7 cellular contexts compared by ENCODE assay signal in genomic region chr11:67877311-67877710, GRCh38.
DNase-seq lines count a peak whose midpoint lies in the region; TF ChIP-seq lines count a peak whose summit lies in the region.
"Not testable (repeated sequence)": the region's sequence is repeated elsewhere in the genome, so short reads cannot be mapped to it uniquely, and the experiment has no call there.

No MANE protein-coding gene starts in this region.

- not testable (repeated sequence) for H4K20me1 ChIP-seq in BLaER1; MM.1S (ENCODE audit: insufficient read depth, low read length)

- not testable (repeated sequence) for TF ChIP-seq CTCF in MM.1S (IDR thresholded peaks at IDR 0.05; ENCODE audit: low read length)

- not testable (repeated sequence) for H3K27ac ChIP-seq in BLaER1
- H3K27ac ChIP-seq in MM.1S (ENCODE audit: low read length) = peak overlapping the region; percentile 16; the same call in 1 of the 2 replicates

- not testable (repeated sequence) for H2AFZ ChIP-seq in MM.1S (ENCODE audit: low read length)

- H3K9me2 ChIP-seq in MM.1S (replicated peaks; ENCODE audit: insufficient read depth, low read length) = not testable (repeated sequence)

- H3K27me3 Mint-ChIP-seq in activated T-cell treated with anti-CD3 and anti-CD28 coated beads, Interleukin-2, amount 50 U/mL, for 24 hours; activated T-helper 2 cell treated with anti-CD3 and anti-CD28 coated beads, Interferon-gamma antibody, Interleukin-2, Interleukin-4, amounts not matched to agents 10 μg/mL and 5 μg/mL and 100 μg/mL, durations not matched to agents 14 hours and 24 hours and 36 hours (ENCODE audit: low read depth); activated naive CD8-positive, alpha-beta T cell treated with anti-CD3 and anti-CD28 coated beads for 36 hours: not testable (repeated sequence)

- intact Hi-C loops in activated T-helper 2 cell treated with anti-CD3 and anti-CD28 coated beads, Interferon-gamma antibody, Interleukin-2, Interleukin-4, amounts not matched to agents 10 μg/mL and 5 μg/mL and 100 μg/mL, durations not matched to agents 14 hours and 24 hours and 36 hours (cut with micrococcal nuclease) = not testable (repeated sequence)

- peaks cover 27% of the 10 kb centered on the region for H3K4me1 Mint-ChIP-seq in activated T-cell treated with anti-CD3 and anti-CD28 coated beads, Interleukin-2, amount 50 U/mL, for 24 hours (ENCODE audit: low read depth)
- not testable (repeated sequence) for H3K4me1 Mint-ChIP-seq in activated T-helper 2 cell treated with anti-CD3 and anti-CD28 coated beads, Interferon-gamma antibody, Interleukin-2, Interleukin-4, amounts not matched to agents 10 μg/mL and 5 μg/mL and 100 μg/mL, durations not matched to agents 14 hours and 24 hours and 36 hours (ENCODE audit: low read depth); activated naive CD8-positive, alpha-beta T cell treated with anti-CD3 and anti-CD28 coated beads for 36 hours

- not testable (repeated sequence) for H3K36me3 Mint-ChIP-seq in activated T-cell treated with anti-CD3 and anti-CD28 coated beads, Interleukin-2, amount 50 U/mL, for 24 hours (ENCODE audit: low read depth); activated T-helper 2 cell treated with anti-CD3 and anti-CD28 coated beads, Interferon-gamma antibody, Interleukin-2, Interleukin-4, amounts not matched to agents 10 μg/mL and 5 μg/mL and 100 μg/mL, durations not matched to agents 14 hours and 24 hours and 36 hours (ENCODE audit: low read depth); activated naive CD8-positive, alpha-beta T cell treated with anti-CD3 and anti-CD28 coated beads for 36 hours

- not testable (repeated sequence) for H3K4me3 Mint-ChIP-seq in activated T-cell treated with anti-CD3 and anti-CD28 coated beads, Interleukin-2, amount 50 U/mL, for 24 hours; activated T-helper 2 cell treated with anti-CD3 and anti-CD28 coated beads, Interferon-gamma antibody, Interleukin-2, Interleukin-4, amounts not matched to agents 10 μg/mL and 5 μg/mL and 100 μg/mL, durations not matched to agents 14 hours and 24 hours and 36 hours (ENCODE audit: low read depth); activated naive CD8-positive, alpha-beta T cell treated with anti-CD3 and anti-CD28 coated beads for 36 hours

- not testable (repeated sequence) for H3K36me3 ChIP-seq in BLaER1; MM.1S (replicated peaks; ENCODE audit: insufficient read depth, low read length)

- H3K9ac ChIP-seq in BLaER1; MM.1S (ENCODE audit: low read length): not testable (repeated sequence)

- not testable (repeated sequence) for DNase-seq in MM.1S; activated T-cell treated with anti-CD3 and anti-CD28 coated beads, Interleukin-2, amount 50 U/mL, for 24 hours; activated T-helper 2 cell treated with anti-CD3 and anti-CD28 coated beads, Interferon-gamma antibody, Interleukin-2, Interleukin-4, amounts not matched to agents 10 μg/mL and 5 μg/mL and 100 μg/mL, durations not matched to agents 14 hours and 24 hours and 36 hours (ENCODE audit: low spot score)
- DNase-seq in activated CD4-positive, alpha-beta T cell treated with anti-CD3 and anti-CD28 coated beads for 48 hours = peak; percentile 32
- peak; percentile 5 for DNase-seq in activated naive CD8-positive, alpha-beta T cell treated with anti-CD3 and anti-CD28 coated beads for 36 hours
- peak; percentile 19 for DNase-seq in stimulated activated CD4-positive, alpha-beta T cell treated with anti-CD3 and anti-CD28 coated beads, Interleukin-1b, Interleukin-23, amount 100 ng/mL, for 48 hours

- not testable (repeated sequence) for H3K9me3 ChIP-seq in BLaER1; MM.1S (replicated peaks; ENCODE audit: insufficient read depth, low read length)

- H3K4me2 ChIP-seq in BLaER1 = peak overlapping the region; percentile 9; the same call in 1 of the 2 replicates
- not testable (repeated sequence) for H3K4me2 ChIP-seq in MM.1S (ENCODE audit: low read depth, low read length)

- not testable (repeated sequence) for H3K79me2 ChIP-seq in MM.1S (ENCODE audit: low read length)

- not testable (repeated sequence) for H3K9me3 Mint-ChIP-seq in activated T-cell treated with anti-CD3 and anti-CD28 coated beads, Interleukin-2, amount 50 U/mL, for 24 hours; activated T-helper 2 cell treated with anti-CD3 and anti-CD28 coated beads, Interferon-gamma antibody, Interleukin-2, Interleukin-4, amounts not matched to agents 10 μg/mL and 5 μg/mL and 100 μg/mL, durations not matched to agents 14 hours and 24 hours and 36 hours; activated naive CD8-positive, alpha-beta T cell treated with anti-CD3 and anti-CD28 coated beads for 36 hours

- H3K4me3 ChIP-seq in BLaER1; MM.1S (ENCODE audit: low read length): not testable (repeated sequence)

- H3K27me3 ChIP-seq in BLaER1; MM.1S (replicated peaks; ENCODE audit: insufficient read depth, low read length): not testable (repeated sequence)

- H3K4me1 ChIP-seq in BLaER1; MM.1S (ENCODE audit: low read length): not testable (repeated sequence)

- H3K27ac Mint-ChIP-seq in activated T-cell treated with anti-CD3 and anti-CD28 coated beads, Interleukin-2, amount 50 U/mL, for 24 hours = peak overlapping the region; percentile 44
- H3K27ac Mint-ChIP-seq in activated T-helper 2 cell treated with anti-CD3 and anti-CD28 coated beads, Interferon-gamma antibody, Interleukin-2, Interleukin-4, amounts not matched to agents 10 μg/mL and 5 μg/mL and 100 μg/mL, durations not matched to agents 14 hours and 24 hours and 36 hours = peak overlapping the region; percentile 11
- not testable (repeated sequence) for H3K27ac Mint-ChIP-seq in activated naive CD8-positive, alpha-beta T cell treated with anti-CD3 and anti-CD28 coated beads for 36 hours

- not testable (repeated sequence) for H3F3A ChIP-seq in MM.1S (ENCODE audit: insufficient read depth, low read length)
